In genomic region chr19:57706346-57706745, GRCh38 we compare ENCODE assay signal across 19 cellular contexts. TPM values are rescaled to one million over a fixed set of nuclear protein-coding genes. Genes with fewer than 3 reads are reported as not detected.
DNase-seq lines count a peak whose midpoint lies in the region; ATAC-seq and TF ChIP-seq lines count a peak whose summit lies in the region.
"Had no signal": no experiment of that assay in that cellular context is flagged by ENCODE, and none has a peak within 500 bp of the region (broad histone marks: within the 10 kb centered on the region; RNA-seq: fewer than 3 reads in every experiment).

No MANE protein-coding gene starts in this region.

- no peaks in the 10 kb centered on the region for H3K9me2 ChIP-seq in neural cell (ENCODE audit: insufficient read depth, low read length)

- no peak for TF ChIP-seq EP300 in neural cell (conservative IDR thresholded peaks at IDR 0.05; ENCODE audit: poor library complexity, severe bottlenecking)

- H3K4me3 Mint-ChIP-seq in activated naive CD4-positive, alpha-beta T cell treated with anti-CD3 and anti-CD28 coated beads, Interleukin-2, amount 50 U/mL, for 24 hours, result peak overlapping the region; percentile 24
- H3K4me3 Mint-ChIP-seq in activated naive CD4-positive, alpha-beta T cell treated with anti-CD3 and anti-CD28 coated beads, Interleukin-2, amount 10 ng/mL, durations not matched to agents 7 days and 5 days, result no peak overlapping the region
- H3K4me3 Mint-ChIP-seq in glutamatergic neuron (ENCODE audit: unreplicated experiment), result peak overlapping the region; percentile 85
- H3K4me3 Mint-ChIP-seq: CD14-positive monocyte, HFFc6 had no signal

- TF ChIP-seq CTCF in glutamatergic neuron (IDR thresholded peaks at IDR 0.05; ENCODE audit: partially characterized antibody, unreplicated experiment) (no peak), neural cell (IDR thresholded peaks at IDR 0.05; ENCODE audit: poor library complexity, severe bottlenecking) (no peak), thyroid gland (IDR thresholded peaks at IDR 0.05) (no peak), WERI-Rb-1 (IDR thresholded peaks at IDR 0.05; ENCODE audit: low read depth, low read length) (no peak)

- no peak overlapping the region for H2AFZ ChIP-seq in neural cell (ENCODE audit: low read depth, low read length)
- H2AFZ ChIP-seq: GM23248 had no signal

- intact Hi-C loops in thyroid gland (cut with DNase I), result no loop called here

- H3K27me3 ChIP-seq in neural cell (ENCODE audit: insufficient read depth, low read depth, low read length) (no peaks in the 10 kb centered on the region), thyroid gland (no peaks in the 10 kb centered on the region), WERI-Rb-1 (ENCODE audit: insufficient read depth, low read depth, severe bottlenecking) (no peaks in the 10 kb centered on the region), HAP-1 (ENCODE audit: low read depth) (no peaks in the 10 kb centered on the region)

- no peak for DNase-seq in activated naive CD4-positive, alpha-beta T cell treated with anti-CD3 and anti-CD28 coated beads, Interleukin-2, amount 10 ng/mL, durations not matched to agents 7 days and 5 days
- DNase-seq in glutamatergic neuron (no peak), thyroid gland (peak; percentile 50 to 52), WERI-Rb-1 (no peak), HAP-1 (ENCODE audit: low spot score in 2 of 2) (no peak)
- DNase-seq: 8988T, GM23248, HFFc6, MM.1S, NCI-H1105, NCI-H1694 treated with DMSO at 0.1 percent for 48 hours, NCI-H446, NCI-H748 treated with DMSO at 0.1 percent for 48 hours had no signal

- H3K9me3 Mint-ChIP-seq in activated naive CD4-positive, alpha-beta T cell treated with anti-CD3 and anti-CD28 coated beads, Interleukin-2, amount 50 U/mL, for 24 hours, result peaks cover 30% of the 10 kb centered on the region
- H3K9me3 Mint-ChIP-seq in activated naive CD4-positive, alpha-beta T cell treated with anti-CD3 and anti-CD28 coated beads, Interleukin-2, amount 10 ng/mL, durations not matched to agents 7 days and 5 days, result peaks cover 72% of the 10 kb centered on the region
- peaks cover 9% of the 10 kb centered on the region for H3K9me3 Mint-ChIP-seq in glutamatergic neuron (ENCODE audit: unreplicated experiment)

- in situ Hi-C loops in HAP-1 (cut with MboI; ENCODE audit: low sequenced_read_pairs), result no loop called here

- H3K27ac Mint-ChIP-seq in activated naive CD4-positive, alpha-beta T cell treated with anti-CD3 and anti-CD28 coated beads, Interleukin-2, amount 50 U/mL, for 24 hours, result no peak overlapping the region
- H3K27ac Mint-ChIP-seq in activated naive CD4-positive, alpha-beta T cell treated with anti-CD3 and anti-CD28 coated beads, Interleukin-2, amount 10 ng/mL, durations not matched to agents 7 days and 5 days, result no peak overlapping the region
- H3K27ac Mint-ChIP-seq in glutamatergic neuron (ENCODE audit: unreplicated experiment), result no peak overlapping the region
- H3K27ac Mint-ChIP-seq: CD14-positive monocyte, HFFc6 had no signal

- H4K20me1 ChIP-seq in neural cell (ENCODE audit: insufficient read depth), result no peaks in the 10 kb centered on the region

- peaks cover 24 to 25% of the 10 kb centered on the region in 2 donors for H3K4me1 ChIP-seq in thyroid gland
- H3K4me1 ChIP-seq in HAP-1, result no peaks in the 10 kb centered on the region

- H3K27me3 Mint-ChIP-seq in activated naive CD4-positive, alpha-beta T cell treated with anti-CD3 and anti-CD28 coated beads, Interleukin-2, amount 50 U/mL, for 24 hours, result peaks cover 14% of the 10 kb centered on the region
- peaks cover 22% of the 10 kb centered on the region for H3K27me3 Mint-ChIP-seq in activated naive CD4-positive, alpha-beta T cell treated with anti-CD3 and anti-CD28 coated beads, Interleukin-2, amount 10 ng/mL, durations not matched to agents 7 days and 5 days
- peaks cover 17% of the 10 kb centered on the region for H3K27me3 Mint-ChIP-seq in glutamatergic neuron (ENCODE audit: unreplicated experiment)

- no peaks in the 10 kb centered on the region for H3F3A ChIP-seq in neural cell (ENCODE audit: insufficient read depth, low read length, poor library complexity, severe bottlenecking)

- no peak for ATAC-seq in GM18502 (IDR thresholded peaks at IDR 0.05; ENCODE audit: poor library complexity, unreplicated experiment)
- ATAC-seq: GM12878, Right ventricle myocardium inferior had no signal

- 44 to 46% methylated on average over 1 of the region's 1 CpG for WGBS in thyroid gland, 2 donors

- TF ChIP-seq RAD21 in neural cell (conservative IDR thresholded peaks at IDR 0.05), result no peak

- H3K79me2 ChIP-seq in neural cell (replicated peaks; ENCODE audit: insufficient read depth, low read length), result peaks cover 43% of the 10 kb centered on the region

- CTCF ChIA-PET in activated naive CD4-positive, alpha-beta T cell treated with anti-CD3 and anti-CD28 coated beads, Interleukin-2, amount 10 ng/mL, durations not matched to agents 7 days and 5 days (lab: Charles Lee), result no interaction called here

- H3K36me3 ChIP-seq in neural cell (ENCODE audit: insufficient read depth, low read length) (peaks cover 19% of the 10 kb centered on the region), thyroid gland (peaks cover 10 to 13% of the 10 kb centered on the region in 2 donors), WERI-Rb-1 (no peaks in the 10 kb centered on the region), HAP-1 (replicated peaks) (no peaks in the 10 kb centered on the region)

- peaks cover 67% of the 10 kb centered on the region for H3K36me3 Mint-ChIP-seq in activated naive CD4-positive, alpha-beta T cell treated with anti-CD3 and anti-CD28 coated beads, Interleukin-2, amount 50 U/mL, for 24 hours
- peaks cover 44% of the 10 kb centered on the region for H3K36me3 Mint-ChIP-seq in activated naive CD4-positive, alpha-beta T cell treated with anti-CD3 and anti-CD28 coated beads, Interleukin-2, amount 10 ng/mL, durations not matched to agents 7 days and 5 days
- H3K36me3 Mint-ChIP-seq in glutamatergic neuron (ENCODE audit: unreplicated experiment), result peaks cover 45% of the 10 kb centered on the region

- peak overlapping the region; percentile 92 for H3K4me3 ChIP-seq in neural cell (ENCODE audit: low read length)
- H3K4me3 ChIP-seq in thyroid gland (replicated peaks in 1 of 3), result no peak overlapping the region
- H3K4me3 ChIP-seq in WERI-Rb-1 (ENCODE audit: low read depth, low read length), result no peak overlapping the region
- no peak overlapping the region for H3K4me3 ChIP-seq in HAP-1
- H3K4me3 ChIP-seq: GM12878, GM23248 had no signal

- no peak overlapping the region for H3K27ac ChIP-seq in neural cell (ENCODE audit: low read length)
- no peak overlapping the region for H3K27ac ChIP-seq in thyroid gland
- no peak overlapping the region for H3K27ac ChIP-seq in WERI-Rb-1
- H3K27ac ChIP-seq: GM23248 had no signal

- H3K9me3 ChIP-seq in neural cell (ENCODE audit: low read length) (no peaks in the 10 kb centered on the region), thyroid gland (no peaks in the 10 kb centered on the region), WERI-Rb-1 (ENCODE audit: severe bottlenecking) (no peaks in the 10 kb centered on the region), HAP-1 (peaks cover 10% of the 10 kb centered on the region)

- H3K9ac ChIP-seq in neural cell (ENCODE audit: low read length), result no peak overlapping the region
- H3K9ac ChIP-seq: GM23248 had no signal

- no peak overlapping the region for H3K4me2 ChIP-seq in neural cell (ENCODE audit: low read length)

- peaks cover 21% of the 10 kb centered on the region for H3K4me1 Mint-ChIP-seq in activated naive CD4-positive, alpha-beta T cell treated with anti-CD3 and anti-CD28 coated beads, Interleukin-2, amount 50 U/mL, for 24 hours
- H3K4me1 Mint-ChIP-seq in activated naive CD4-positive, alpha-beta T cell treated with anti-CD3 and anti-CD28 coated beads, Interleukin-2, amount 10 ng/mL, durations not matched to agents 7 days and 5 days, result peaks cover 20% of the 10 kb centered on the region
- H3K4me1 Mint-ChIP-seq in glutamatergic neuron (ENCODE audit: low read depth, unreplicated experiment), result peaks cover 24% of the 10 kb centered on the region

- no peak for TF ChIP-seq POLR2A in thyroid gland (IDR thresholded peaks at IDR 0.05)

TF ChIP-seq in neural cell, 6 proteins besides CTCF, POLR2A, EP300 and RAD21 (continues in another document):
- no peak for TF ChIP-seq TAF1 (IDR thresholded peaks at IDR 0.05; ENCODE audit: low read depth)
- TF ChIP-seq MXI1 (conservative IDR thresholded peaks at IDR 0.05; ENCODE audit: poor library complexity, severe bottlenecking), result no peak

RNA-seq across cellular contexts. Expression of gene ZNF154, which starts 2.7 kb away (rescaled TPM):
- total RNA-seq in glutamatergic neuron (ENCODE audit: unreplicated experiment), result 57.5 TPM
- 25.1 and 25.5 TPM in 2 replicates for polyA plus RNA-seq in neural cell
- polyA minus RNA-seq in neural cell, result 52.3 and 55.9 TPM in 2 replicates
- 10 to 100 TPM; 15.6 to 25.8 (median 18.2) TPM for total RNA-seq in thyroid gland
- polyA plus RNA-seq: CD14-positive monocyte had no signal

RNA-seq across cellular contexts. Expression of gene ZNF671, which starts 21.1 kb away (rescaled TPM):
- total RNA-seq in glutamatergic neuron (ENCODE audit: unreplicated experiment), result 20.3 TPM
- polyA plus RNA-seq in neural cell, result 14.8 and 26.2 TPM in 2 replicates
- polyA minus RNA-seq in neural cell, result 28.2 and 33.1 TPM in 2 replicates
- 10 to 100 TPM; 16.8 to 27.6 (median 20.7) TPM for total RNA-seq in thyroid gland

RNA-seq across cellular contexts. Expression of gene ZNF551, which starts 24.6 kb away (rescaled TPM):
- total RNA-seq in glutamatergic neuron (ENCODE audit: unreplicated experiment), result 13.4 TPM
- 9.3 and 16.1 TPM in 2 replicates for polyA plus RNA-seq in neural cell
- 43.1 and 50.0 TPM in 2 replicates for polyA minus RNA-seq in neural cell
- 10 to 100 TPM; 11.2 to 23.6 (median 17.7) TPM for total RNA-seq in thyroid gland

RNA-seq across cellular contexts. Expression of gene ZSCAN4, which starts 37.6 kb away (rescaled TPM):
- total RNA-seq in glutamatergic neuron (ENCODE audit: unreplicated experiment) (0.69 TPM), thyroid gland (1 to 10 TPM in 1 of 4 donors, under 1 TPM in 3; 0.22 to 1.1 (median 0.47) TPM)
- not detected in 2 replicates for polyA plus RNA-seq in neural cell
- polyA minus RNA-seq in neural cell, result not detected in 2 replicates
- total RNA-seq: GM12878, GM23248, HFFc6, Right ventricle myocardium inferior had no signal
- polyA plus RNA-seq: CD14-positive monocyte, GM23248 had no signal

RNA-seq across cellular contexts. Expression of gene ZNF776, which starts 40.3 kb away (rescaled TPM):
- total RNA-seq in glutamatergic neuron (ENCODE audit: unreplicated experiment), result 41.5 TPM
- polyA plus RNA-seq in neural cell, result 54.7 and 62.3 TPM in 2 replicates
- polyA minus RNA-seq in neural cell, result 103 and 107 TPM in 2 replicates
- 10 to 100 TPM; 17.6 to 24.4 (median 22.4) TPM for total RNA-seq in thyroid gland

Comparison
In these comparisons a context has a peak if more than half of its experiments do, and no peak if none do; other contexts are left out.
1. DNase-seq: peak in thyroid gland (2 of 2); none in activated naive CD4-positive, alpha-beta T cell treated with anti-CD3 and anti-CD28 coated beads, Interleukin-2, amount 10 ng/mL, durations not matched to agents 7 days and 5 days (single experiment), glutamatergic neuron (single experiment), WERI-Rb-1 (single experiment) and HAP-1 (0 of 2).